1 cellular context compared by ENCODE assay signal in the genomic region with DNA sequence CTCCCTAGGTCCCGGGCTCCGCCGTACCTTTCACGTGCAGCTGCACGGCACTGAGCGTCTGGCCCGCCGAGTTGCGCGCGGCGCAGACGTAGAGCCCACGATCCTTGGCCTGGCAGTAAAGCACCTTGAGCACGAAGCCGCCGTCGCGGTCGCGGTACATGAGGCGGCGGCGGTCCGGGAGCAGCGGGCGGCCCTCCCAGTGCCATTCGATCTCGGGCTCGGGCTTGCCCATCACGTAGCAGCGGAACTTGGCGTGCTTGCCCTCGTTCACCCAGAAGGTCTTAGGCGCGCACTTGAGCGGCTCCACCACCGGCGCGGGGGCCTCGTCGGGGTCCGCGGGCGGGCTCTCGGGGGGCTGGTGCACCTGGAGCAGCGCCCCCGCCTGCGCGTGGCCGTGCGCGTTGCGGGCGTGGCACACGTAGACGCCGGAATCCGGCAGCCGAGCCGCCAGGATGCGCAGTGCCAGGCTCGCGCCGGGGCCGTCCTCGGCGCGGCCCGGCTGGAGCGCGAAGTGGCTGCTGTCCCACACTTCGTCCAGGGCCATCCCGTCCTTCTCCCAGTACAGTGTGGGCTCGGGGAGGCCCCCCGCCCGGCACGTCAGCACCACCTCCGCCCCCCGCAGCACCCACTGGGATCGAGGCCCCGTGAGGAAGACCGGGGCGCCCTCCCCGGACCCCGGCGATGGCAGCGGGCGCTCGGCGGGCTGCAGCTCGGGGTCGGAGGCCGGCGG.
TF ChIP-seq lines count a peak whose summit lies in the region.

No MANE protein-coding gene starts in this region.

TF ChIP-seq in HepG2, 621 proteins besides CTCF, POLR2A, EP300 and RAD21 (continued from another document and continues in another):
- TF ChIP-seq MAZ (IDR thresholded peaks at IDR 0.05; ENCODE audit: borderline replicate concordance, low read depth, low read length) (no peak), MAZ (CRISPR knock-in tag; IDR thresholded peaks at IDR 0.05; ENCODE audit: low read depth) (peak; percentile 63; the same call in 1 of the 2 replicates), THYN1 (CRISPR knock-in tag; IDR thresholded peaks at IDR 0.05; ENCODE audit: borderline replicate concordance, low read depth) (no peak), ZNF577 (CRISPR knock-in tag; IDR thresholded peaks at IDR 0.05; ENCODE audit: borderline replicate concordance, low read depth) (no peak), ZNF33A (CRISPR knock-in tag; IDR thresholded peaks at IDR 0.05; ENCODE audit: borderline replicate concordance) (no peak), TSC22D2 (CRISPR knock-in tag; IDR thresholded peaks at IDR 0.05; ENCODE audit: borderline replicate concordance) (peak; percentile 37; the same call in 1 of the 2 replicates), ZNF773 (CRISPR knock-in tag; IDR thresholded peaks at IDR 0.05; ENCODE audit: borderline replicate concordance) (no peak), ZMYM3 (CRISPR knock-in tag; IDR thresholded peaks at IDR 0.05) (no peak), ZNF749 (CRISPR knock-in tag; IDR thresholded peaks at IDR 0.05; ENCODE audit: borderline replicate concordance) (peak; percentile 95), CREM (IDR thresholded peaks at IDR 0.05) (no peak), CREM (CRISPR knock-in tag; IDR thresholded peaks at IDR 0.05) (no peak), PHB2 (IDR thresholded peaks at IDR 0.05; ENCODE audit: partially characterized antibody) (no peak), ZNF790 (CRISPR knock-in tag; IDR thresholded peaks at IDR 0.05; ENCODE audit: borderline replicate concordance) (peak; percentile 70; the same call in 1 of the 2 replicates), ZNF616 (CRISPR knock-in tag; IDR thresholded peaks at IDR 0.05; ENCODE audit: low read depth) (no peak), ZSCAN25 (CRISPR knock-in tag; IDR thresholded peaks at IDR 0.05) (no peak), KDM2A (CRISPR knock-in tag; IDR thresholded peaks at IDR 0.05; ENCODE audit: borderline replicate concordance, low read depth) (peak; percentile 54; the same call in 1 of the 2 replicates), TEAD2 (CRISPR knock-in tag; IDR thresholded peaks at IDR 0.05) (no peak), MAFG (CRISPR knock-in tag; IDR thresholded peaks at IDR 0.05) (no peak), ZNF136 (CRISPR knock-in tag; IDR thresholded peaks at IDR 0.05; ENCODE audit: low read depth) (no peak), ZFYVE20 (CRISPR knock-in tag; IDR thresholded peaks at IDR 0.05; ENCODE audit: borderline replicate concordance, low read depth) (no peak), ZNF280D (CRISPR knock-in tag; IDR thresholded peaks at IDR 0.05) (no peak), ZNF691 (CRISPR knock-in tag; IDR thresholded peaks at IDR 0.05; ENCODE audit: borderline replicate concordance, low read depth) (no peak), NR0B2 (CRISPR knock-in tag; IDR thresholded peaks at IDR 0.05) (no peak), REXO4 (CRISPR knock-in tag; IDR thresholded peaks at IDR 0.05; ENCODE audit: borderline replicate concordance) (0 out of 2 replicates have a peak, but pooled peaks have one; percentile 49), MTF1 (CRISPR knock-in tag; IDR thresholded peaks at IDR 0.05) (no peak), ZSCAN31 (CRISPR knock-in tag; IDR thresholded peaks at IDR 0.05; ENCODE audit: low read depth) (no peak), MAF1 (CRISPR knock-in tag; IDR thresholded peaks at IDR 0.05; ENCODE audit: borderline replicate concordance) (no peak), DR1 (CRISPR knock-in tag; IDR thresholded peaks at IDR 0.05) (no peak), ZNF382 (CRISPR knock-in tag; IDR thresholded peaks at IDR 0.05; ENCODE audit: borderline replicate concordance) (no peak), ZNF160 (CRISPR knock-in tag; IDR thresholded peaks at IDR 0.05) (no peak), WIZ (CRISPR knock-in tag; IDR thresholded peaks at IDR 0.05) (no peak), CHD4 (IDR thresholded peaks at IDR 0.05; ENCODE audit: borderline replicate concordance, low read length) (no peak), DPF2 (CRISPR knock-in tag; IDR thresholded peaks at IDR 0.05; ENCODE audit: borderline replicate concordance, low read depth) (no peak), CBX5 (CRISPR knock-in tag; IDR thresholded peaks at IDR 0.05; ENCODE audit: borderline replicate concordance) (no peak), SMAD9 (CRISPR knock-in tag; IDR thresholded peaks at IDR 0.05) (no peak), HMGA1 (CRISPR knock-in tag; conservative IDR thresholded peaks at IDR 0.05) (no peak), XRCC5 (optimal IDR thresholded peaks at IDR 0.05; ENCODE audit: low read length) (no peak), ZNF563 (CRISPR knock-in tag; IDR thresholded peaks at IDR 0.05) (no peak), HOXA5 (CRISPR knock-in tag; IDR thresholded peaks at IDR 0.05) (no peak; the same call in 1 of the 2 replicates), ZNF572 (CRISPR knock-in tag; IDR thresholded peaks at IDR 0.05) (no peak), TMF1 (CRISPR knock-in tag; IDR thresholded peaks at IDR 0.05; ENCODE audit: low read depth) (no peak; the same call in 1 of the 2 replicates), FOSL2 (CRISPR knock-in tag; IDR thresholded peaks at IDR 0.05) (no peak), KDM5A (IDR thresholded peaks at IDR 0.05; ENCODE audit: borderline replicate concordance, low read length) (no peak), FLYWCH1 (CRISPR knock-in tag; IDR thresholded peaks at IDR 0.05) (no peak), NFRKB (IDR thresholded peaks at IDR 0.05) (no peak), TBP (CRISPR knock-in tag; IDR thresholded peaks at IDR 0.05) (no peak), ZMAT5 (CRISPR knock-in tag; IDR thresholded peaks at IDR 0.05; ENCODE audit: borderline replicate concordance, low read depth) (no peak), CREB3 (CRISPR knock-in tag; IDR thresholded peaks at IDR 0.05) (no peak), NONO (IDR thresholded peaks at IDR 0.05) (no peak), NONO (CRISPR knock-in tag; conservative IDR thresholded peaks at IDR 0.05) (no peak; the same call in 1 of the 2 replicates), SNAPC2 (CRISPR knock-in tag; IDR thresholded peaks at IDR 0.05) (peak; percentile 23; the same call in 1 of the 2 replicates), TERF1 (CRISPR knock-in tag; IDR thresholded peaks at IDR 0.05) (peak; percentile 30; the same call in 1 of the 2 replicates), ZNF792 (CRISPR knock-in tag; IDR thresholded peaks at IDR 0.05) (no peak), ZNF225 (CRISPR knock-in tag; IDR thresholded peaks at IDR 0.05) (0 out of 2 replicates have a peak, but pooled peaks have one; percentile 36), ZNF782 (CRISPR knock-in tag; IDR thresholded peaks at IDR 0.05; ENCODE audit: borderline replicate concordance) (no peak), POGZ (CRISPR knock-in tag; IDR thresholded peaks at IDR 0.05) (no peak), ZSCAN30 (CRISPR knock-in tag; IDR thresholded peaks at IDR 0.05) (no peak), ZNF235 (CRISPR knock-in tag; IDR thresholded peaks at IDR 0.05; ENCODE audit: borderline replicate concordance) (no peak), MYPOP (CRISPR knock-in tag; IDR thresholded peaks at IDR 0.05) (no peak)
- TF ChIP-seq, protein P1, sequence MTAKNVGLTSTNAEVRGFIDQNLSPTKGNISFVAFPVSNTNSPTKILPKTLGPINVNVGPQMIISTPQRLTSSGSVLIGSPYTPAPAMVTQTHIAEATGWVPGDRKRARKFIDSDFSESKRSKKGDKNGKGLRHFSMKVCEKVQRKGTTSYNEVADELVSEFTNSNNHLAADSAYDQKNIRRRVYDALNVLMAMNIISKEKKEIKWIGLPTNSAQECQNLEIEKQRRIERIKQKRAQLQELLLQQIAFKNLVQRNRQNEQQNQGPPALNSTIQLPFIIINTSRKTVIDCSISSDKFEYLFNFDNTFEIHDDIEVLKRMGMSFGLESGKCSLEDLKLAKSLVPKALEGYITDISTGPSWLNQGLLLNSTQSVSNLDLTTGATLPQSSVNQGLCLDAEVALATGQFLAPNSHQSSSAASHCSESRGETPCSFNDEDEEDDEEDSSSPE (CRISPR knock-in tag; IDR thresholded peaks at IDR 0.05): no peak
- TF ChIP-seq, protein P2, sequence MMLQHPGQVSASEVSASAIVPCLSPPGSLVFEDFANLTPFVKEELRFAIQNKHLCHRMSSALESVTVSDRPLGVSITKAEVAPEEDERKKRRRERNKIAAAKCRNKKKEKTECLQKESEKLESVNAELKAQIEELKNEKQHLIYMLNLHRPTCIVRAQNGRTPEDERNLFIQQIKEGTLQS (CRISPR knock-in tag; IDR thresholded peaks at IDR 0.05): no peak
- TF ChIP-seq, protein P3, sequence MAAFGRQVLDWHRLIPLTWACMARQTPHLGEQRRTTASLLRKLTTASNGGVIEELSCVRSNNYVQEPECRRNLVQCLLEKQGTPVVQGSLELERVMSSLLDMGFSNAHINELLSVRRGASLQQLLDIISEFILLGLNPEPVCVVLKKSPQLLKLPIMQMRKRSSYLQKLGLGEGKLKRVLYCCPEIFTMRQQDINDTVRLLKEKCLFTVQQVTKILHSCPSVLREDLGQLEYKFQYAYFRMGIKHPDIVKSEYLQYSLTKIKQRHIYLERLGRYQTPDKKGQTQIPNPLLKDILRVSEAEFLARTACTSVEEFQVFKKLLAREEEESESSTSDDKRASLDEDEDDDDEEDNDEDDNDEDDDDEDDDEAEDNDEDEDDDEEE (CRISPR knock-in tag; IDR thresholded peaks at IDR 0.05): no peak
